ENCODE assay signal across 9 cellular contexts in the genomic region with DNA sequence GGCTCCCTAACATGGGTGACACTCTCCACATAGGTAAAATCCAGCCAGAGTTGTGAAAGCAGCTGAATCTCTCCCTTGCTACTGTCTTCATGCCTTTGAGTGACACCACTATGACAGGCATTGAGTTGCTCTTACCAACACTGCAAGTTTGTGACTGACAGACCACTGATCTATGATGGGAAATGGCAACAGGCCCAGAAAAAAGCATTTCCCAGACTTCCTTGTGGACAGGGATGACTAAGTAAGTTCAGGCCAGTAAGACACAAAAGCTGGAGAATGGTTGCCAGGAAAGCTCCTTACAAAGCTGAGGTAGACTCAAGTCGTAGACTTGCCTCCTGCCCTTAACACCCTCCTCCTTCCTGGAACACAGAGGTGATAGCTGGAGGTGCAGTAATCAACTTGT. TPM values are rescaled to one million over a fixed set of nuclear protein-coding genes. Genes with fewer than 3 reads are reported as not detected.
DNase-seq lines count a peak whose midpoint lies in the region; ATAC-seq and TF ChIP-seq lines count a peak whose summit lies in the region.
"Not testable (repeated sequence)": the region's sequence is repeated elsewhere in the genome, so short reads cannot be mapped to it uniquely, and the experiment has no call there.
"Had no signal": no experiment of that assay in that cellular context is flagged by ENCODE, and none has a peak within 500 bp of the region (broad histone marks: within the 10 kb centered on the region; RNA-seq: fewer than 3 reads in every experiment).

No MANE protein-coding gene starts in this region.

- not testable (repeated sequence) for H3K27me3 ChIP-seq in IMR-90 (ENCODE audit: control insufficient read depth, insufficient read depth, low read length)

- intact Hi-C loops in IMR-90 (cut with micrococcal nuclease) = not testable (repeated sequence)

- H2BK15ac ChIP-seq in IMR-90 (ENCODE audit: low read depth, low read length) = not testable (repeated sequence)

- not testable (repeated sequence) for H3K27ac ChIP-seq in IMR-90 (ENCODE audit: insufficient read depth, low read length)

- not testable (repeated sequence) for H3K79me1 ChIP-seq in IMR-90 (ENCODE audit: low read depth in 1 of 2, low read length in 2 of 2)

- not testable (repeated sequence) for H3K18ac ChIP-seq in IMR-90 (ENCODE audit: low read depth, low read length)

- H4K5ac ChIP-seq in IMR-90 (ENCODE audit: low read depth, low read length) = not testable (repeated sequence)

- not testable (repeated sequence) for H3K9me1 ChIP-seq in IMR-90 (ENCODE audit: insufficient read depth, low read length)

- in situ Hi-C loops in IMR-90 (cut with MboI; ENCODE audit: low sequenced_read_pairs) = loop anchor here (25.0 kb wide), 1 partner anchor 434 kb away; the partner anchor contains the start of gene GIMAP5

- H3K4ac ChIP-seq in IMR-90 (ENCODE audit: low read depth, low read length) = not testable (repeated sequence)

- H3K9me3 ChIP-seq in IMR-90 (ENCODE audit: control insufficient read depth, insufficient read depth, low read length) = not testable (repeated sequence)

- H3K36me3 ChIP-seq in IMR-90 (ENCODE audit: control insufficient read depth, insufficient read depth, low read length) = not testable (repeated sequence)

- H3K23ac ChIP-seq in IMR-90 (ENCODE audit: low read depth, low read length) = not testable (repeated sequence)

- H3K4me3 ChIP-seq in IMR-90 (ENCODE audit: insufficient read depth, low read depth, low read length); epithelial cell of proximal tubule (ENCODE audit: low read depth, low read length): not testable (repeated sequence)

- H2AK5ac ChIP-seq in IMR-90 (ENCODE audit: low read depth, low read length) = not testable (repeated sequence)

- H2BK20ac ChIP-seq in IMR-90 (ENCODE audit: low read depth, low read length) = not testable (repeated sequence)

- not testable (repeated sequence) for H2AFZ ChIP-seq in IMR-90 (replicated peaks; ENCODE audit: low read length, poor library complexity)

- H3K9ac ChIP-seq in IMR-90 (ENCODE audit: low read depth, low read length) = not testable (repeated sequence)

- H4K8ac ChIP-seq in IMR-90 (ENCODE audit: low read depth in 2 of 2, low read length in 2 of 2) = not testable (repeated sequence)

- not testable (repeated sequence) for H3K4me1 ChIP-seq in IMR-90 (ENCODE audit: control insufficient read depth, insufficient read depth, low read length)

- not testable (repeated sequence) for H3K14ac ChIP-seq in IMR-90 (replicated peaks; ENCODE audit: low read depth, low read length)

- peak; percentile 24; the same call in 1 of the 2 replicates for ATAC-seq in IMR-90 (ENCODE audit: low read depth)

- CTCF ChIA-PET in IMR-90 (lab: Yijun Ruan, JAX) = not testable (repeated sequence)

- not testable (repeated sequence) for TF ChIP-seq CTCF in IMR-90 (conservative IDR thresholded peaks at IDR 0.05; ENCODE audit: low read depth, low read length); epithelial cell of proximal tubule (conservative IDR thresholded peaks at IDR 0.05; ENCODE audit: low read depth, low read length)

- not testable (repeated sequence) for H4K20me1 ChIP-seq in IMR-90 (ENCODE audit: insufficient read depth, low read length)

- not testable (repeated sequence) for H4K91ac ChIP-seq in IMR-90 (ENCODE audit: insufficient read depth, low read depth, low read length)

- not testable (repeated sequence) for H3K56ac ChIP-seq in IMR-90 (ENCODE audit: extremely low read depth, insufficient read depth, low read length)

- TF ChIP-seq POLR2A in IMR-90 (IDR thresholded peaks at IDR 0.05; ENCODE audit: low read depth, low read length) = not testable (repeated sequence)

- BruUV-seq in IMR-90 (replicated peaks; lab: Mats Ljungman, UMichigan) = not testable (repeated sequence)

- DNase-seq in Daoy (ENCODE audit: low read depth) (peak; percentile 32), IMR-90 (peak; percentile 15), RKO (ENCODE audit: low spot score) (peak; percentile 46), astrocyte of the hippocampus (ENCODE audit: low read depth, low spot score) (peak; percentile 33), epithelial cell of proximal tubule (ENCODE audit: low read depth) (peak; percentile 89), iris pigment epithelial cell (ENCODE audit: low read depth) (peak; percentile 36), renal cortical epithelial cell (ENCODE audit: low read depth) (peak; percentile 96)

- H2BK5ac ChIP-seq in IMR-90 (ENCODE audit: low read depth, low read length, poor library complexity, severe bottlenecking) = not testable (repeated sequence)

- dilution Hi-C loops in IMR-90 (cut with HindIII; ENCODE audit: low sequenced_read_pairs, unreplicated experiment) = not testable (repeated sequence)

- POLR2A ChIA-PET in IMR-90 (lab: Charles Lee; ENCODE audit: unreplicated experiment) = not testable (repeated sequence)

- H2AK9ac ChIP-seq in IMR-90 (replicated peaks; ENCODE audit: low read depth, low read length, poor library complexity) = not testable (repeated sequence)

- WGBS in IMR-90 (ENCODE audit: extremely low coverage in 2 of 2, insufficient read length in 1 of 2), 2 experiments = no CpG with 5 or more reads among the region's 1 CpG

- H3K4me2 ChIP-seq in IMR-90 (ENCODE audit: low read depth, low read length) = not testable (repeated sequence)

- H2BK120ac ChIP-seq in IMR-90 (ENCODE audit: low read depth, low read length) = not testable (repeated sequence)

- not testable (repeated sequence) for TF ChIP-seq RAD21 in IMR-90 (IDR thresholded peaks at IDR 0.05; ENCODE audit: low read length)

RNA-seq across cellular contexts. Expression of gene LRRC61, which starts 20.2 kb away (rescaled TPM):
- 6.3 and 9.7 TPM in 2 replicates for total RNA-seq in Daoy (2014; rRNA removed; shearing (Covaris generic))
- total RNA-seq in IMR-90 (2012; rRNA removed) = not detected in 2 replicates
- polyA plus RNA-seq in IMR-90 (2012; rRNA removed) = 0.06 and 0.07 TPM in 2 replicates
- polyA plus RNA-seq in IMR-90 (2012; cell fraction: cytosol; rRNA removed) = 0.07 TPM in 1 of 2 replicates, not detected in the other
- not detected in 2 replicates for polyA plus RNA-seq in IMR-90 (2012; cell fraction: nucleus; rRNA removed; ENCODE audit: low replicate concordance)
- total RNA-seq in epithelial cell of proximal tubule = 45.4 and 60.3 TPM in 2 replicates
- total RNA-seq in renal cortical epithelial cell = 30.6 and 86.5 TPM in 2 replicates
- total RNA-seq: GM23248 had no signal
- polyA plus RNA-seq: GM23248 had no signal

RNA-seq across cellular contexts. Expression of gene ACTR3C, which starts 20.4 kb away (rescaled TPM):
- total RNA-seq in Daoy (2014; rRNA removed; shearing (Covaris generic)) = 0.06 and 2.7 TPM in 2 replicates
- total RNA-seq in IMR-90 (2012; rRNA removed) = not detected in 2 replicates
- not detected in 2 replicates for polyA plus RNA-seq in IMR-90 (2012; rRNA removed)
- not detected in 2 replicates for polyA plus RNA-seq in IMR-90 (2012; cell fraction: cytosol; rRNA removed)
- 0.02 TPM in 1 of 2 replicates, not detected in the other for polyA plus RNA-seq in IMR-90 (2012; cell fraction: nucleus; rRNA removed; ENCODE audit: low replicate concordance)
- total RNA-seq in epithelial cell of proximal tubule = 5.5 and 22.1 TPM in 2 replicates
- 40.1 and 81.8 TPM in 2 replicates for total RNA-seq in renal cortical epithelial cell
- total RNA-seq: GM23248 had no signal
- polyA plus RNA-seq: GM23248 had no signal

RNA-seq across cellular contexts. Expression of gene RARRES2, which starts 38.5 kb away (rescaled TPM):
- total RNA-seq in Daoy (2014; rRNA removed; shearing (Covaris generic)) = 3.9 and 11.8 TPM in 2 replicates
- not detected in 2 replicates for total RNA-seq in IMR-90 (2012; rRNA removed)
- 1.4 and 1.6 TPM in 2 replicates for polyA plus RNA-seq in IMR-90 (2012; rRNA removed)
- 1.7 and 2.1 TPM in 2 replicates for polyA plus RNA-seq in IMR-90 (2012; cell fraction: cytosol; rRNA removed)
- 1.0 and 2.4 TPM in 2 replicates for polyA plus RNA-seq in IMR-90 (2012; cell fraction: nucleus; rRNA removed; ENCODE audit: low replicate concordance)
- total RNA-seq in epithelial cell of proximal tubule = 6.1 and 9.1 TPM in 2 replicates
- 28.5 and 161 TPM in 2 replicates for total RNA-seq in renal cortical epithelial cell
- total RNA-seq: CD8-positive, alpha-beta T cell; GM23248 had no signal
- polyA plus RNA-seq: GM23248 had no signal

Comparison
In these comparisons a context has a peak if more than half of its experiments do, and no peak if none do; other contexts are left out.
1. DNase-seq: peak in every context shown above with its lines; median percentile 96 in renal cortical epithelial cell; 89 in epithelial cell of proximal tubule; 46 in RKO; 36 in iris pigment epithelial cell; 33 in astrocyte of the hippocampus; 32 in Daoy; 15 in IMR-90.